In genomic region chr2:69213201-69213600, GRCh38 we compare ENCODE assay signal across 21 cellular contexts.
DNase-seq lines count a peak whose midpoint lies in the region; ATAC-seq and TF ChIP-seq lines count a peak whose summit lies in the region.
"Had no signal": no experiment of that assay in that cellular context is flagged by ENCODE, and none has a peak within 500 bp of the region (broad histone marks: within the 10 kb centered on the region; RNA-seq: fewer than 3 reads in every experiment).

No MANE protein-coding gene starts in this region.

- no peaks in the 10 kb centered on the region for H3K27me3 ChIP-seq in thoracic aorta (replicated peaks; ENCODE audit: insufficient read depth)
- H3K27me3 ChIP-seq: foreskin keratinocyte, spleen, suprapubic skin had no signal

- no peaks in the 10 kb centered on the region for H3K36me3 ChIP-seq in thoracic aorta
- H3K36me3 ChIP-seq: spleen, suprapubic skin had no signal

- no peak for ATAC-seq in thoracic aorta (ENCODE audit: insufficient number of reproducible peaks, low FRiP score, low read depth)
- ATAC-seq: foreskin keratinocyte; HCT116; left colon; naive thymus-derived CD8-positive, alpha-beta T cell; stimulated activated naive B cell treated with anti-CD40 and anti-IgM and Interleukin-4, amounts not matched to agents 10 μg/mL and 1 μg/mL and 100 μg/mL, for 72 hours had no signal

- peak; percentile 42 for DNase-seq in GM04504 (ENCODE audit: low read depth)
- DNase-seq in NCI-H82 (lab: John Stamatoyannopoulos, UW), result peak; percentile 88
- DNase-seq in fibroblast of mammary gland (ENCODE audit: low read depth), result peak; percentile 45
- DNase-seq in thoracic aorta (ENCODE audit: low spot score), result no peak
- DNase-seq in activated CD4-positive, alpha-beta T cell treated with anti-CD3 and anti-CD28 coated beads for 1 hour, result no peak
- DNase-seq in activated T-cell treated with anti-CD3 and anti-CD28 coated beads for 4 hours, result no peak
- no peak for DNase-seq in putamen (ENCODE audit: low spot score)
- DNase-seq: activated CD4-positive, alpha-beta T cell treated with anti-CD3 and anti-CD28 coated beads, Interleukin-2, amount 10 ng/mL, durations not matched to agents 7 days and 5 days; activated naive CD4-positive, alpha-beta T cell treated with anti-CD3 and anti-CD28 coated beads, Interleukin-2, amount 50 U/mL, for 16 hours; caudate nucleus; CD4-positive, CD25-positive, alpha-beta regulatory T cell; foreskin keratinocyte; left colon; naive thymus-derived CD8-positive, alpha-beta T cell; NCI-H2081 treated with DMSO at 0.1 percent for 48 hours; NCI-H510A; spleen; stimulated activated CD4-positive, alpha-beta T cell treated with anti-CD3 and anti-CD28 coated beads, Interleukin-4, amount 100 ng/mL, for 1 hour; stimulated activated naive B cell treated with anti-CD40 and anti-IgM and Interleukin-4, amounts not matched to agents 10 μg/mL and 1 μg/mL and 100 μg/mL, for 72 hours had no signal

- TF ChIP-seq CTCF in fibroblast of mammary gland (conservative IDR thresholded peaks at IDR 0.05; ENCODE audit: control insufficient read depth, insufficient read depth, low read depth, low read length), result no peak
- no peak for TF ChIP-seq CTCF in thoracic aorta (IDR thresholded peaks at IDR 0.05)

- H3K4me3 ChIP-seq in fibroblast of mammary gland (ENCODE audit: control insufficient read depth, low read depth, low read length) (no peak overlapping the region), thoracic aorta (no peak overlapping the region)
- H3K4me3 ChIP-seq: spleen, suprapubic skin had no signal

- H3K9me3 ChIP-seq in thoracic aorta, result no peaks in the 10 kb centered on the region
- H3K9me3 ChIP-seq: spleen, suprapubic skin had no signal

- H3K27ac ChIP-seq in thoracic aorta, result peak overlapping the region; percentile 62 to 69
- H3K27ac ChIP-seq: foreskin keratinocyte, suprapubic skin had no signal

- peaks cover 29 to 66% of the 10 kb centered on the region in 2 donors for H3K4me1 ChIP-seq in thoracic aorta (ENCODE audit: control insufficient read depth in 1 of 2, low read depth in 2 of 2)
- H3K4me1 ChIP-seq: foreskin keratinocyte had no signal

Comparison
In these comparisons a context has a peak if more than half of its experiments do, and no peak if none do; other contexts are left out.
1. DNase-seq: peak in GM04504 (single experiment), NCI-H82 (single experiment) and fibroblast of mammary gland (single experiment); none in thoracic aorta (single experiment), activated CD4-positive, alpha-beta T cell treated with anti-CD3 and anti-CD28 coated beads for 1 hour (single experiment), activated T-cell treated with anti-CD3 and anti-CD28 coated beads for 4 hours (single experiment) and putamen (single experiment).